In the genomic region with DNA sequence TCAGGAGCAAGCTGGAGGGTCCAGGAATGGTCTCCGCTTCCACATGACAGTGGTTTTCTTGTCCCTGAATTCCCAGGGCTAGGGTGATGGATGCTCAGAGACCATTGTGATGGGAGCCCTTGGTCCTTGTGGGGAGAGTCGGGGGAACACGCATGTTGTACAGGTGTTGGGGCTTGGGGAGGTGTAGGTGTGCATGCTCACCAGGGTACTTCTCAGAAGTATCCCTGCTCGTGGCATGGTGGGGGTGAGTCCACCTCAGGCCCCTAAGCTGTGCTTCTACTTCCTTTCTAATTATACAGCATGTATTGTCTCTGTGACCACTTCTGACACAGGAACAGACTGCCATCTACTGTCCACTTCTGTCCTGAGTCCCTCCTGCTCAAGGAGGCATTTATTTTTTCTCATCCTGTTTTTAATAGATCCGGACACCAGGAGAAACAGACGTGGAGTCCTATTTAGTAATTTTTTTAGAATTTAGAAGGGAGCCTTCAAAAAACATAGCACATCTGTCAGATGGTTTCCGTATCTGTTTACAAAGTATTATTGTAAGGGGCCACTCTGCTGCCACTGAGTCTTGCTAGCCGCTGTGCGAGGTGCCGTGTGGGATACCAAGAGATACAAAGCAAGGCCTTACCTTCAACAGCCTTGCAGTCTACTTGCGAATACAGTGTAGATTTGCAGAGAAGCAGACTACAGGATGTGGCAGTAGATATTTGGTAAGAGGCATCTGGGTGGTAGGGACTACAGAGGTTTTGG, we compare ENCODE assay signal across 8 cellular contexts. TPM values are rescaled to one million over a fixed set of nuclear protein-coding genes. Genes with fewer than 3 reads are reported as not detected.
DNase-seq lines count a peak whose midpoint lies in the region; ATAC-seq and TF ChIP-seq lines count a peak whose summit lies in the region.

No MANE protein-coding gene starts in this region.

- peak; percentile 76 to 78 for ATAC-seq in right cardiac atrium
- ATAC-seq in CD4-positive, alpha-beta T cell (ENCODE audit: poor library complexity), result no peak
- ATAC-seq in activated CD4-positive, CD25-positive, alpha-beta regulatory T cell treated with anti-CD3 and anti-CD28 coated beads, Interleukin-2, amount 50 U/mL, for 24 hours, result no peak

- H3K9me3 Mint-ChIP-seq in Caco-2 (ENCODE audit: unreplicated experiment), result no peaks in the 10 kb centered on the region
- H3K9me3 Mint-ChIP-seq in CD4-positive, alpha-beta T cell, result no peaks in the 10 kb centered on the region

- H4K20me1 ChIP-seq in Karpas-422 (ENCODE audit: insufficient read depth, low read depth, low read length), result 0 out of 2 replicates have a peak, but pooled peaks cover 4% of the 10 kb centered on the region

- H3K9me2 ChIP-seq in Karpas-422 (replicated peaks; ENCODE audit: insufficient read depth, low read length), result no peaks in the 10 kb centered on the region

- 55% methylated on average over 11 of the region's 11 CpGs for WGBS in right cardiac atrium
- 51 to 61% methylated on average over 11 of the region's 11 CpGs for WGBS in tibial nerve, 2 donors

- H3K27ac ChIP-seq in Karpas-422 (ENCODE audit: low read length) (no peak overlapping the region), right cardiac atrium (ENCODE audit: low read length) (no peak overlapping the region), tibial nerve (no peak overlapping the region)
- H3K27ac ChIP-seq in CD4-positive, alpha-beta T cell (ENCODE audit: low read depth, low read length), result no peak overlapping the region

- no peak overlapping the region for H3K9ac ChIP-seq in Karpas-422 (ENCODE audit: low read length)

- TF ChIP-seq POLR2A in tibial nerve (IDR thresholded peaks at IDR 0.05), result no peak

- no peak overlapping the region for H3K4me3 Mint-ChIP-seq in Caco-2 (ENCODE audit: unreplicated experiment)
- H3K4me3 Mint-ChIP-seq in CD4-positive, alpha-beta T cell, result no peak overlapping the region

- no peaks in the 10 kb centered on the region for H3K27me3 Mint-ChIP-seq in Caco-2 (ENCODE audit: insufficient read depth, unreplicated experiment)
- peaks cover 43% of the 10 kb centered on the region for H3K27me3 Mint-ChIP-seq in CD4-positive, alpha-beta T cell

- no TSS peak for BruUV-seq in Caco-2 (replicated peaks; lab: Mats Ljungman, UMichigan)

- peaks cover 7% of the 10 kb centered on the region for H3K4me1 Mint-ChIP-seq in Caco-2 (ENCODE audit: low read depth, unreplicated experiment)
- H3K4me1 Mint-ChIP-seq in CD4-positive, alpha-beta T cell (ENCODE audit: low read depth), result no peaks in the 10 kb centered on the region

- no peak overlapping the region for H2AFZ ChIP-seq in Karpas-422 (ENCODE audit: low read length)

- H3K27me3 ChIP-seq in Caco-2 (replicated peaks; ENCODE audit: control insufficient read depth, insufficient read depth, low read length) (no peaks in the 10 kb centered on the region), Karpas-422 (ENCODE audit: low read length) (no peaks in the 10 kb centered on the region), right cardiac atrium (ENCODE audit: control insufficient read depth, insufficient read depth) (no peaks in the 10 kb centered on the region), tibial nerve (no peaks in the 10 kb centered on the region)
- H3K27me3 ChIP-seq in CD4-positive, alpha-beta T cell (ENCODE audit: control insufficient read depth, insufficient read depth, low read length), result peaks cover 8% of the 10 kb centered on the region

- H3K36me3 Mint-ChIP-seq in Caco-2 (ENCODE audit: insufficient read depth, unreplicated experiment), result no peaks in the 10 kb centered on the region
- H3K36me3 Mint-ChIP-seq in CD4-positive, alpha-beta T cell (ENCODE audit: low read depth), result no peaks in the 10 kb centered on the region

- no peak for TF ChIP-seq EP300 in tibial nerve (IDR thresholded peaks at IDR 0.05)

- POLR2A ChIA-PET in Caco-2 (lab: Charles Lee), result no interaction called here
- POLR2A ChIA-PET in CD4-positive, alpha-beta T cell (lab: Charles Lee), result no interaction called here

- no peak overlapping the region for H3K27ac Mint-ChIP-seq in Caco-2 (ENCODE audit: unreplicated experiment)
- no peak overlapping the region for H3K27ac Mint-ChIP-seq in CD4-positive, alpha-beta T cell

- intact Hi-C loops in Caco-2 (cut with micrococcal nuclease; ENCODE audit: unreplicated experiment) (loop anchor here (1.0 to 5.0 kb wide), 8 partner anchors 10 to 420 kb away; a partner anchor contains a TSS), right cardiac atrium (cut with DNase I) (loop anchor here in 3 of 4 donors (2.0 to 5.0 kb wide), 3 partner anchors 240 to 272 kb away; no protein-coding TSS in a partner anchor)
- intact Hi-C loops in CD4-positive, alpha-beta T cell (cut with DNase I, micrococcal nuclease), result no loop called here

- H3K4me2 ChIP-seq in Karpas-422 (ENCODE audit: low read depth, low read length, poor library complexity, severe bottlenecking), result no peak overlapping the region

- TF ChIP-seq CTCF in Caco-2 (IDR thresholded peaks at IDR 0.05; ENCODE audit: insufficient read depth in 1 of 2, low read depth in 1 of 2, low read length in 1 of 2, severe bottlenecking in 1 of 2, unreplicated experiment in 1 of 2), result peak; percentile 82 to 90
- TF ChIP-seq CTCF in tibial nerve (IDR thresholded peaks at IDR 0.05), result peak; percentile 32 to 53 (median 35)
- no peak for TF ChIP-seq CTCF in CD4-positive, alpha-beta T cell (IDR thresholded peaks at IDR 0.05)

- H3K79me2 ChIP-seq in Karpas-422 (ENCODE audit: low read length), result no peaks in the 10 kb centered on the region

- H3K36me3 ChIP-seq in Caco-2 (ENCODE audit: control insufficient read depth, insufficient read depth, low read length), result no peaks in the 10 kb centered on the region; the same call in 1 of the 2 replicates
- H3K36me3 ChIP-seq in Karpas-422 (ENCODE audit: insufficient read depth, low read length), result no peaks in the 10 kb centered on the region
- H3K36me3 ChIP-seq in tibial nerve, result no peaks in the 10 kb centered on the region

- DNase-seq in Caco-2 (peak; percentile 65 to 76), Karpas-422 (peak; percentile 67), SW 1271 (lab: John Stamatoyannopoulos, UW) (peak; percentile 28 to 62), right cardiac atrium (no peak), tibial nerve (ENCODE audit: low spot score in 2 of 2) (no peak)
- no peak for DNase-seq in CD4-positive, alpha-beta T cell
- DNase-seq in activated naive CD4-positive, alpha-beta T cell treated with anti-CD3 and anti-CD28 coated beads, Interleukin-2, amount 50 U/mL, for 16 hours, result no peak

- H3K9me3 ChIP-seq in Caco-2 (no peaks in the 10 kb centered on the region), Karpas-422 (ENCODE audit: low read length) (no peaks in the 10 kb centered on the region), right cardiac atrium (ENCODE audit: control insufficient read depth, low read length) (no peaks in the 10 kb centered on the region), tibial nerve (peaks cover 0 to 5% (median 0%) of the 10 kb centered on the region in 4 donors)
- H3K9me3 ChIP-seq in CD4-positive, alpha-beta T cell (ENCODE audit: control insufficient read depth, low read length), result no peaks in the 10 kb centered on the region

- H3K4me3 ChIP-seq in Caco-2 (ENCODE audit: low read depth, low read length) (no peak overlapping the region), Karpas-422 (ENCODE audit: low read length) (no peak overlapping the region), right cardiac atrium (ENCODE audit: low read length) (no peak overlapping the region), tibial nerve (no peak overlapping the region)

- H3K4me1 ChIP-seq in Caco-2, result no peaks in the 10 kb centered on the region
- H3K4me1 ChIP-seq in Karpas-422 (ENCODE audit: low read length), result peaks cover 16% of the 10 kb centered on the region
- no peaks in the 10 kb centered on the region for H3K4me1 ChIP-seq in right cardiac atrium (ENCODE audit: control insufficient read depth, insufficient read depth, low read length)
- peaks cover 0 to 7% (median 0%) of the 10 kb centered on the region in 4 donors for H3K4me1 ChIP-seq in tibial nerve

- CTCF ChIA-PET in Caco-2 (lab: Charles Lee), result interaction anchor here (0.6 to 2.1 kb wide), 6 partner anchors 10 to 271 kb away, joined by 3 to 17 read pairs (median 4); no protein-coding TSS in a partner anchor
- CTCF ChIA-PET in CD4-positive, alpha-beta T cell (lab: Charles Lee), result no interaction called here

RNA-seq across cellular contexts. Expression of a gene that starts 10.5 kb away (rescaled TPM):
- total RNA-seq in Caco-2 (2022) (5.3 and 7.5 TPM in 2 replicates), right cardiac atrium (1 to 10 TPM in 2 of 4 donors, under 1 TPM in 2; 0.53 to 1.9 (median 1.3) TPM), tibial nerve (1 to 10 TPM in 2 of 4 donors, not detected in 2; 1.2 to 5.3 TPM)
- total RNA-seq in Karpas-422 (2014; rRNA removed; shearing (Covaris generic); ENCODE audit: low replicate concordance), result not detected in 2 replicates
- polyA plus RNA-seq in right cardiac atrium, result 1.7 TPM
- not detected for total RNA-seq in CD4-positive, alpha-beta T cell

Comparison
In these comparisons a context has a peak if more than half of its experiments do, and no peak if none do; other contexts are left out.
1. DNase-seq: peak in Caco-2 (2 of 2), Karpas-422 (single experiment) and SW 1271 (2 of 2); none in right cardiac atrium (0 of 3), tibial nerve (0 of 2), CD4-positive, alpha-beta T cell (0 of 10) and activated naive CD4-positive, alpha-beta T cell treated with anti-CD3 and anti-CD28 coated beads, Interleukin-2, amount 50 U/mL, for 16 hours (single experiment).
2. ATAC-seq: peak in right cardiac atrium (2 of 2); none in CD4-positive, alpha-beta T cell (single experiment) and activated CD4-positive, CD25-positive, alpha-beta regulatory T cell treated with anti-CD3 and anti-CD28 coated beads, Interleukin-2, amount 50 U/mL, for 24 hours (0 of 2).
3. intact Hi-C loops: an anchor here in Caco-2 (1.0 to 5.0 kb wide) and right cardiac atrium (2.0 to 5.0 kb wide); none called in CD4-positive, alpha-beta T cell.